ENCODE assay signal across 8 cellular contexts in genomic region chr17:67374329-67375053, GRCh38. TPM values are rescaled to one million over a fixed set of nuclear protein-coding genes. Genes with fewer than 3 reads are reported as not detected.
A peak's percentile ranks its signal among the peaks of the same experiment; 100 is the strongest.
DNase-seq lines count a peak whose midpoint lies in the region; ATAC-seq and TF ChIP-seq lines count a peak whose summit lies in the region.

No MANE protein-coding gene starts in this region.

- peaks cover 22% of the 10 kb centered on the region for H3K4me1 Mint-ChIP-seq in neural crest cell
- peaks cover 29% of the 10 kb centered on the region for H3K4me1 Mint-ChIP-seq in stimulated activated naive CD8-positive, alpha-beta T cell treated with anti-CD3 and anti-CD28 coated beads, Interleukin-15, Interleukin-2, amounts not matched to agents 100 ng/mL and 50 ng/mL, for 24 hours (ENCODE audit: low read depth)

- DNase-seq in AG04450 (ENCODE audit: low read depth, low spot score) = peak; percentile 63
- DNase-seq in LoVo (ENCODE audit: low spot score) = peak; percentile 79
- DNase-seq in RPMI7951 (ENCODE audit: low read depth) = peak; percentile 80
- DNase-seq in activated T-cell treated with anti-CD3 and anti-CD28 coated beads, Interleukin-2, amount 50 U/mL, for 48 hours = peak; percentile 88 to 92
- peak; percentile 81 for DNase-seq in fibroblast of gingiva (ENCODE audit: low read depth)
- DNase-seq in neural crest cell (ENCODE audit: low read depth, low spot score) = peak; percentile 88

- H3K4me3 Mint-ChIP-seq in neural crest cell = peak overlapping the region; percentile 91
- peak overlapping the region; percentile 51 for H3K4me3 Mint-ChIP-seq in stimulated activated naive CD8-positive, alpha-beta T cell treated with anti-CD3 and anti-CD28 coated beads, Interleukin-15, Interleukin-2, amounts not matched to agents 100 ng/mL and 50 ng/mL, for 24 hours

- no peak overlapping the region for H3K27ac ChIP-seq in AG04450 (ENCODE audit: low read depth, low read length)

- POLR2A ChIA-PET in AG04450 (lab: Yijun Ruan, JAX) = no interaction called here

- CTCF ChIA-PET in AG04450 (lab: Charles Lee) = interaction anchor here (0.6 to 7.6 kb wide), 40 partner anchors 8 to 429 kb away, joined by 3 to 126 read pairs (median 4); partner anchors contain the start of genes NOL11 and PSMD12

- no peak overlapping the region for H3K4me3 ChIP-seq in AG04450 (ENCODE audit: low read depth, low read length)

- H3K27me3 ChIP-seq in AG04450 (ENCODE audit: control insufficient read depth, insufficient read depth, low read length) = no peaks in the 10 kb centered on the region

- TF ChIP-seq CTCF in AG04450 (IDR thresholded peaks at IDR 0.05; ENCODE audit: low read depth, low read length) (peak; percentile 89), neural crest cell (conservative IDR thresholded peaks at IDR 0.05) (peak; percentile 89)

- H3K9me3 Mint-ChIP-seq in neural crest cell = no peaks in the 10 kb centered on the region
- no peaks in the 10 kb centered on the region for H3K9me3 Mint-ChIP-seq in stimulated activated naive CD8-positive, alpha-beta T cell treated with anti-CD3 and anti-CD28 coated beads, Interleukin-15, Interleukin-2, amounts not matched to agents 100 ng/mL and 50 ng/mL, for 24 hours

- peaks cover 5% of the 10 kb centered on the region for H3K36me3 Mint-ChIP-seq in neural crest cell (ENCODE audit: low read depth)
- H3K36me3 Mint-ChIP-seq in stimulated activated naive CD8-positive, alpha-beta T cell treated with anti-CD3 and anti-CD28 coated beads, Interleukin-15, Interleukin-2, amounts not matched to agents 100 ng/mL and 50 ng/mL, for 24 hours (ENCODE audit: low read depth) = peaks cover 5% of the 10 kb centered on the region

- H3K27ac Mint-ChIP-seq in neural crest cell (ENCODE audit: unreplicated experiment) = no peak overlapping the region
- peak overlapping the region; percentile 43 for H3K27ac Mint-ChIP-seq in stimulated activated naive CD8-positive, alpha-beta T cell treated with anti-CD3 and anti-CD28 coated beads, Interleukin-15, Interleukin-2, amounts not matched to agents 100 ng/mL and 50 ng/mL, for 24 hours

- ATAC-seq in GM19023 (IDR thresholded peaks at IDR 0.05; ENCODE audit: unreplicated experiment) = peak; percentile 35

- H3K27me3 Mint-ChIP-seq in neural crest cell (ENCODE audit: low read depth) = no peaks in the 10 kb centered on the region
- H3K27me3 Mint-ChIP-seq in stimulated activated naive CD8-positive, alpha-beta T cell treated with anti-CD3 and anti-CD28 coated beads, Interleukin-15, Interleukin-2, amounts not matched to agents 100 ng/mL and 50 ng/mL, for 24 hours = no peaks in the 10 kb centered on the region

- no peaks in the 10 kb centered on the region; the same call in 1 of the 2 replicates for H3K9me3 ChIP-seq in AG04450 (ENCODE audit: control insufficient read depth, insufficient read depth, low read length)

RNA-seq across cellular contexts. Expression of gene PITPNC1, which starts 2.6 kb away (rescaled TPM):
- polyA plus RNA-seq in AG04450 (2011; rRNA removed) = 7.5 and 9.1 TPM in 2 replicates
- polyA minus RNA-seq in AG04450 (2011; rRNA and poly(A)+ RNA removed) = 8.2 and 9.9 TPM in 2 replicates
- 16.9 and 23.6 TPM in 2 replicates for total RNA-seq in RPMI7951 (2014; rRNA removed; shearing (Covaris generic))
- total RNA-seq in neural crest cell = 21.5 and 21.9 TPM in 2 replicates

RNA-seq across cellular contexts. Expression of gene PSMD12, which starts 8.1 kb away (rescaled TPM):
- polyA plus RNA-seq in AG04450 (2011; rRNA removed) = 31.5 and 42.1 TPM in 2 replicates
- polyA minus RNA-seq in AG04450 (2011; rRNA and poly(A)+ RNA removed) = 12.7 and 22.4 TPM in 2 replicates
- total RNA-seq in RPMI7951 (2014; rRNA removed; shearing (Covaris generic)) = 24.4 and 24.8 TPM in 2 replicates
- total RNA-seq in neural crest cell = 54.7 and 55.6 TPM in 2 replicates
